In genomic region chr5:149123211-149123610, GRCh38 we compare ENCODE assay signal across 22 cellular contexts.
"Had no signal": no experiment of that assay in that cellular context is flagged by ENCODE, and none has a peak within 500 bp of the region (broad histone marks: within the 10 kb centered on the region; RNA-seq: fewer than 3 reads in every experiment).

No MANE protein-coding gene starts in this region.

- H3K4me1 Mint-ChIP-seq: memory B cell; naive thymus-derived CD4-positive, alpha-beta T cell had no signal

- H3K36me3 Mint-ChIP-seq: memory B cell; naive thymus-derived CD4-positive, alpha-beta T cell had no signal

- DNase-seq: colonic mucosa; cortex of kidney; effector CD8-positive, alpha-beta T cell; effector memory CD8-positive, alpha-beta T cell; endodermal cell; erythroblast; esophagus squamous epithelium; foreskin fibroblast; foreskin melanocyte; gastrocnemius medialis; glutamatergic neuron; head of caudate nucleus; heart right ventricle; hippocampal formation; left cardiac atrium; left ventricle myocardium inferior; mammary epithelial cell; mesendoderm; midbrain; naive thymus-derived CD4-positive, alpha-beta T cell had no signal

- H3K27me3 Mint-ChIP-seq: dendritic cell treated with granulocyte-macrophage colony-stimulating factor and Interleukin-4, amounts not matched to agents 40 ng/mL and 50 ng/mL, for 4 days had no signal

- H3K27ac Mint-ChIP-seq: dendritic cell treated with granulocyte-macrophage colony-stimulating factor and Interleukin-4, amounts not matched to agents 40 ng/mL and 50 ng/mL, for 4 days; effector memory CD8-positive, alpha-beta T cell; endodermal cell; memory B cell; naive thymus-derived CD4-positive, alpha-beta T cell had no signal

- H3K9me3 Mint-ChIP-seq: dendritic cell treated with granulocyte-macrophage colony-stimulating factor and Interleukin-4, amounts not matched to agents 40 ng/mL and 50 ng/mL, for 4 days; effector memory CD8-positive, alpha-beta T cell; endodermal cell; naive thymus-derived CD4-positive, alpha-beta T cell had no signal

- H3K4me3 Mint-ChIP-seq: dendritic cell treated with granulocyte-macrophage colony-stimulating factor and Interleukin-4, amounts not matched to agents 40 ng/mL and 50 ng/mL, for 4 days; effector memory CD8-positive, alpha-beta T cell; endodermal cell; memory B cell; naive thymus-derived CD4-positive, alpha-beta T cell had no signal
